ENCODE assay signal across 9 cellular contexts in the genomic region with DNA sequence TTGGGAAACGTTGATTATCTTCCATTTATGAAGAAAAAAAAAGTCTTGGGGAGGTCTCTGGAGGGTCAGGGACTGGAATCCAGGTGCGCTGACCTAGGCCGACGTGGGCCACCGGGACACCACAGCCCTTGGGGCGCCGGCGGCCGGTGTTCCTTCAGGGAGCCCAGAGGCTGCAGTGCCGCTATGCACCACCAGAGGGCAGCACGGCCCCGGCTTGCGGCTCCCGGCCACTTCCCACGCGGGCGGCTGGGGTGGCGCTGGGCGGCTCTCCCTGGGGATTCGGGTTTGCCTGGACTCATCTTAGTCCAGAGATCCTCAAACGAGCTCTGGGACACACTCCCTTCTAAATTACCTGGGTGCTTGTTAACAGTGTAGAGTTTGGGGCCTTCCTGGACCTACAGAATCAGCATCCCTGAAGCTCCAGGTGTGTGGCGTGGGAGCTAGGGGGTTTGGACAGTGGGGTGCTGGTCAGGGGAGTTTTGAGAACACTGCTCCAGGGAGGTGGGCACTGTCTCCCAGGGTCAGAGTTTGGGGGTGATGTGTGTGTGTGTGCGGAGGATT. TPM values are rescaled to one million over a fixed set of nuclear protein-coding genes. Genes with fewer than 3 reads are reported as not detected.
A peak's percentile ranks its signal among the peaks of the same experiment; 100 is the strongest.
DNase-seq lines count a peak whose midpoint lies in the region; TF ChIP-seq lines count a peak whose summit lies in the region.
"Had no signal": no experiment of that assay in that cellular context is flagged by ENCODE, and none has a peak within 500 bp of the region (broad histone marks: within the 10 kb centered on the region; RNA-seq: fewer than 3 reads in every experiment).

No MANE protein-coding gene starts in this region.

- BruUV-seq in MCF 10A (replicated peaks; lab: Mats Ljungman, UMichigan) = no TSS peak

- no peaks in the 10 kb centered on the region for H3K27me3 Mint-ChIP-seq in MCF 10A (ENCODE audit: insufficient read depth, unreplicated experiment)

- TF ChIP-seq CTCF in WI38 (IDR thresholded peaks at IDR 0.05; ENCODE audit: low read depth, low read length) (peak; percentile 97), MCF 10A (IDR thresholded peaks at IDR 0.05; ENCODE audit: unreplicated experiment) (peak; percentile 100)

- DNase-seq in NCI-H1417 (lab: John Stamatoyannopoulos, UW) (peak; percentile 64 to 81 (median 76)), NCI-H1417 treated with DMSO at 0.1 percent for 48 hours (lab: John Stamatoyannopoulos, UW) (no peak), NCI-H1048 (lab: John Stamatoyannopoulos, UW) (peak; percentile 23), MCF 10A (ENCODE audit: unreplicated experiment) (peak; percentile 75), islet precursor cell (peak; percentile 86), NCI-H1694 (lab: John Stamatoyannopoulos, UW) (no peak)
- peak; percentile 92 to 94 for DNase-seq in stimulated activated CD4-positive, alpha-beta T cell treated with anti-CD3 and anti-CD28 coated beads, Interleukin-2, amount 100 ng/mL, for 24 hours

- CTCF ChIA-PET in MCF 10A (lab: Yijun Ruan, JAX) = interaction anchor here (0.6 to 16.1 kb wide), 104 partner anchors 8 to 1888 kb away, joined by 3 to 521 read pairs (median 4); a partner anchor contains a TSS

- no peak overlapping the region for H3K4me3 Mint-ChIP-seq in MCF 10A (ENCODE audit: unreplicated experiment)

- no peaks in the 10 kb centered on the region for H3K36me3 Mint-ChIP-seq in MCF 10A (ENCODE audit: insufficient read depth, unreplicated experiment)

- H3K27ac Mint-ChIP-seq in MCF 10A (ENCODE audit: low read depth, unreplicated experiment) = peak overlapping the region; percentile 94

- POLR2A ChIA-PET in MCF 10A (lab: Yijun Ruan, JAX) = interaction anchor here (0.5 to 4.8 kb wide), 9 partner anchors 8 to 440 kb away, joined by 3 to 18 read pairs (median 3); no protein-coding TSS in a partner anchor

- intact Hi-C loops in MCF 10A (cut with micrococcal nuclease) = loop anchor here (1.0 to 10.0 kb wide), 4 partner anchors 95 to 441 kb away; no protein-coding TSS in a partner anchor

- H3K9me3 Mint-ChIP-seq in MCF 10A (ENCODE audit: unreplicated experiment) = no peaks in the 10 kb centered on the region

- peaks cover 19% of the 10 kb centered on the region for H3K4me1 Mint-ChIP-seq in MCF 10A (ENCODE audit: insufficient read depth, unreplicated experiment)

- H3K4me3 ChIP-seq in WI38 (ENCODE audit: low read depth, low read length) = no peak overlapping the region

RNA-seq across cellular contexts. Expression of a gene that starts 23.0 kb away (rescaled TPM):
- not detected in 2 replicates for total RNA-seq in MCF 10A (2022)
- total RNA-seq: mononuclear cell had no signal

Comparison
In these comparisons a context has a peak if more than half of its experiments do, and no peak if none do; other contexts are left out.
1. DNase-seq: peak in NCI-H1417 (3 of 3), NCI-H1048 (single experiment), MCF 10A (single experiment), islet precursor cell (single experiment) and stimulated activated CD4-positive, alpha-beta T cell treated with anti-CD3 and anti-CD28 coated beads, Interleukin-2, amount 100 ng/mL, for 24 hours (2 of 2); none in NCI-H1417 treated with DMSO at 0.1 percent for 48 hours (single experiment) and NCI-H1694 (single experiment).